ENCODE assay signal across 1 cellular context in genomic region chr16:88830250-88830649, GRCh38.
TF ChIP-seq lines count a peak whose summit lies in the region.

No MANE protein-coding gene starts in this region.

TF ChIP-seq in GM23338, 12 proteins besides CTCF, POLR2A, EP300 and RAD21 (continued from another document):
- no peak for TF ChIP-seq EZH2 (IDR thresholded peaks at IDR 0.05; ENCODE audit: low read depth, unreplicated experiment)
- no peak for TF ChIP-seq STAT1 (IDR thresholded peaks at IDR 0.05; ENCODE audit: unreplicated experiment)
- no peak for TF ChIP-seq ETS1 (IDR thresholded peaks at IDR 0.05)
- TF ChIP-seq ZNF462 (CRISPR knock-in tag; IDR thresholded peaks at IDR 0.05): no peak
- TF ChIP-seq REST (IDR thresholded peaks at IDR 0.05; ENCODE audit: unreplicated experiment): no peak
- TF ChIP-seq NANOG (IDR thresholded peaks at IDR 0.05; ENCODE audit: borderline replicate concordance): no peak
- no peak for TF ChIP-seq ZNF331 (CRISPR knock-in tag; IDR thresholded peaks at IDR 0.05; ENCODE audit: low read depth)
